In the genomic region with DNA sequence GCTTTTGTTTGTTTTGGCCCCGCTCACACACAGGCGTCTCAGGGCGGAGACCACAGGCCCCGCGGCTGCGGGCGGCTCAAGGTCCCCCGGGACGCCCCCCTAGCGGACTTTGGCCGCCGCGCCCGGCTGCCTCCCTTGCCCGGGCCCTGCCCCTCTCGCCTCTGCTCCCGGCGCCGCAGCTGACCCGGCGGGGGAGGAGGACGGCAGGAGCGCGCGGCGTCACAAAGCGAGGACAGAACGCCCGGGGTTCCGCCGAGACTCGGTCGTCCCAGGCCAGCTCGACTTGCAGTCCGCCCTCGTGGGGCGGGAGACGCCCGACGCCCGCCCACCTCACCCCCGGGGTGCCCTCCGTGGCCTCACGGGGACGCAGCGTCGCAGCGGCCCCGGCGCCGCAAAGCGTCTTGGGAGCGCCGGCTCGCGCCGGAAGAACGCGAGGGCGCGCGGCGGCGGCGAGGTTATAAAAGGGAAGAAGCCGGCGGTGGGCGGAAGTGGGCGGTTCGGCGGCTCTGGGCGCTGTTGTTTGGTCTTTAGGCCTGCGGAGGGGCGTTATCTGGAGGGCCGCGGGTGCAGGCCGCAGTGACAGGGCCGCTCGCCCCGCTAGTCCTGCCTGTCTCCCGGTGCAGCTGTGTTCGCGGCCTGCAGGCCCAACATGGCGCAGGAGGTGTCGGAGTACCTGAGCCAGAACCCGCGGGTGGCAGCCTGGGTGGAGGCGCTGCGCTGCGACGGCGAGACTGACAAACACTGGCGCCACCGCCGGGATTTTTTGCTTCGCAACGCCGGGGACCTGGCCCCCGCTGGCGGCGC, we compare ENCODE assay signal across 8 cellular contexts. TPM values are rescaled to one million over a fixed set of nuclear protein-coding genes. Genes with fewer than 3 reads are reported as not detected.
DNase-seq lines count a peak whose midpoint lies in the region; ATAC-seq and TF ChIP-seq lines count a peak whose summit lies in the region.

Gene CDKN2AIP, plus strand, starts transcription at position 488 of the 804 bp plus-strand sequence. Its CDS starts 162 bp downstream, at position 650.

- under 1% methylated on average over 101 of the region's 101 CpGs for WGBS in right cardiac atrium

- H3K9me3 ChIP-seq in ascending aorta (no peaks in the 10 kb centered on the region), right cardiac atrium (ENCODE audit: control insufficient read depth, low read length) (no peaks in the 10 kb centered on the region), vagina (no peaks in the 10 kb centered on the region)

- peak within 1 kb of the TSS; percentile 89 to 96 for H3K4me3 ChIP-seq in ascending aorta
- H3K4me3 ChIP-seq in right cardiac atrium (ENCODE audit: low read length), result peak within 1 kb of the TSS; percentile 71
- H3K4me3 ChIP-seq in rectal smooth muscle tissue (ENCODE audit: low read length), result peak within 1 kb of the TSS; percentile 94
- H3K4me3 ChIP-seq in vagina, result peak within 1 kb of the TSS; percentile 91 to 96

- peaks cover 39% of the 10 kb centered on the region for H3K4me1 Mint-ChIP-seq in T-helper 2 cell treated with Interferon-gamma antibody and Interleukin-4, amounts not matched to agents 5 μg/mL and 100 μg/mL, for 36 hours (ENCODE audit: low read depth)

- peak in 1 of 3 experiments; percentile 17 for TF ChIP-seq CTCF in ascending aorta (IDR thresholded peaks at IDR 0.05)
- peak in 2 of 3 experiments; percentile 5 to 47 for TF ChIP-seq CTCF in vagina (IDR thresholded peaks at IDR 0.05)

- DNase-seq in NCI-H2029 (lab: John Stamatoyannopoulos, UW), result peak; percentile 83
- DNase-seq in T-helper 2 cell treated with Interferon-gamma antibody and Interleukin-4, amounts not matched to agents 5 μg/mL and 100 μg/mL, for 36 hours (ENCODE audit: low spot score), result peak; percentile 94
- peak; percentile 64 to 96 for DNase-seq in ascending aorta (ENCODE audit: low spot score in 2 of 2)
- DNase-seq in right cardiac atrium, result peak; percentile 93 to 98 (median 98)
- DNase-seq in vagina (ENCODE audit: extremely low spot score in 2 of 2), result peak; percentile 92 to 94

- H3K9me3 Mint-ChIP-seq in T-helper 2 cell treated with Interferon-gamma antibody and Interleukin-4, amounts not matched to agents 5 μg/mL and 100 μg/mL, for 36 hours, result no peaks in the 10 kb centered on the region

- no peaks in the 10 kb centered on the region for H3K27me3 ChIP-seq in ascending aorta
- no peaks in the 10 kb centered on the region for H3K27me3 ChIP-seq in right cardiac atrium (ENCODE audit: control insufficient read depth, insufficient read depth)
- H3K27me3 ChIP-seq in rectal smooth muscle tissue (ENCODE audit: control insufficient read depth, insufficient read depth, low read length), result no peaks in the 10 kb centered on the region
- no peaks in the 10 kb centered on the region for H3K27me3 ChIP-seq in vagina

- H3K4me1 ChIP-seq in ascending aorta (peaks cover 12 to 30% of the 10 kb centered on the region in 2 donors), right cardiac atrium (ENCODE audit: control insufficient read depth, insufficient read depth, low read length) (peaks cover 3% of the 10 kb centered on the region), rectal smooth muscle tissue (ENCODE audit: control insufficient read depth, insufficient read depth, low read length) (peaks cover 19% of the 10 kb centered on the region), vagina (peaks cover 39% of the 10 kb centered on the region)

- H3K36me3 ChIP-seq in ascending aorta (peaks cover 20 to 29% of the 10 kb centered on the region in 2 donors), rectal smooth muscle tissue (ENCODE audit: control insufficient read depth, insufficient read depth, low read length) (peaks cover 19% of the 10 kb centered on the region), vagina (peaks cover 0 to 25% of the 10 kb centered on the region in 2 donors)

- H3K9ac ChIP-seq in rectal smooth muscle tissue (ENCODE audit: low read length), result peak within 1 kb of the TSS; percentile 98

- H3K27ac ChIP-seq in ascending aorta (peak within 1 kb of the TSS; percentile 95 to 99), right cardiac atrium (ENCODE audit: low read length) (peak within 1 kb of the TSS; percentile 99), rectal smooth muscle tissue (ENCODE audit: low read depth, low read length) (peak within 1 kb of the TSS; percentile 93), vagina (peak within 1 kb of the TSS; percentile 94)

- TF ChIP-seq POLR2A in vagina (IDR thresholded peaks at IDR 0.05), result peak in 1 of 2 donors; percentile 94

- intact Hi-C loops in ascending aorta (cut with DNase I) (loop anchor here (1.0 to 5.0 kb wide), 6 partner anchors 28 to 1208 kb away; partner anchors contain the start of genes DCTD, RWDD4, TRAPPC11 and WWC2), right cardiac atrium (cut with DNase I) (no loop called here), vagina (cut with DNase I) (no loop called here)

- H3K4me3 Mint-ChIP-seq in T-helper 2 cell treated with Interferon-gamma antibody and Interleukin-4, amounts not matched to agents 5 μg/mL and 100 μg/mL, for 36 hours, result peak within 1 kb of the TSS; percentile 97

- H3K36me3 Mint-ChIP-seq in T-helper 2 cell treated with Interferon-gamma antibody and Interleukin-4, amounts not matched to agents 5 μg/mL and 100 μg/mL, for 36 hours (ENCODE audit: low read depth), result peaks cover 39% of the 10 kb centered on the region

- H3K27ac Mint-ChIP-seq in T-helper 2 cell treated with Interferon-gamma antibody and Interleukin-4, amounts not matched to agents 5 μg/mL and 100 μg/mL, for 36 hours, result peak within 1 kb of the TSS; percentile 98

- no peaks in the 10 kb centered on the region for H3K27me3 Mint-ChIP-seq in T-helper 2 cell treated with Interferon-gamma antibody and Interleukin-4, amounts not matched to agents 5 μg/mL and 100 μg/mL, for 36 hours (ENCODE audit: low read depth)

- peak; percentile 71 for ATAC-seq in GM18508 (IDR thresholded peaks at IDR 0.05; ENCODE audit: insufficient read depth, unreplicated experiment)
- peak; percentile 83 for ATAC-seq in HG02981 (IDR thresholded peaks at IDR 0.05; ENCODE audit: unreplicated experiment)
- peak; percentile 96 to 97 for ATAC-seq in right cardiac atrium

RNA-seq across cellular contexts. Expression of gene CDKN2AIP, which starts in this region (rescaled TPM):
- total RNA-seq in ascending aorta, result 34.5 TPM
- total RNA-seq in right cardiac atrium, result 10 to 100 TPM; 10.1 to 13.1 (median 11.5) TPM
- 8.7 TPM for polyA plus RNA-seq in right cardiac atrium
- total RNA-seq in vagina, result 15.0 TPM

Comparison
In these comparisons a context has a peak if more than half of its experiments do, and no peak if none do; other contexts are left out.
1. Peak in every context shown above with its lines: DNase-seq, ATAC-seq, H3K4me3 ChIP-seq and H3K27ac ChIP-seq.